Comparison of ENCODE assay signal across 9 cellular contexts in the genomic region with DNA sequence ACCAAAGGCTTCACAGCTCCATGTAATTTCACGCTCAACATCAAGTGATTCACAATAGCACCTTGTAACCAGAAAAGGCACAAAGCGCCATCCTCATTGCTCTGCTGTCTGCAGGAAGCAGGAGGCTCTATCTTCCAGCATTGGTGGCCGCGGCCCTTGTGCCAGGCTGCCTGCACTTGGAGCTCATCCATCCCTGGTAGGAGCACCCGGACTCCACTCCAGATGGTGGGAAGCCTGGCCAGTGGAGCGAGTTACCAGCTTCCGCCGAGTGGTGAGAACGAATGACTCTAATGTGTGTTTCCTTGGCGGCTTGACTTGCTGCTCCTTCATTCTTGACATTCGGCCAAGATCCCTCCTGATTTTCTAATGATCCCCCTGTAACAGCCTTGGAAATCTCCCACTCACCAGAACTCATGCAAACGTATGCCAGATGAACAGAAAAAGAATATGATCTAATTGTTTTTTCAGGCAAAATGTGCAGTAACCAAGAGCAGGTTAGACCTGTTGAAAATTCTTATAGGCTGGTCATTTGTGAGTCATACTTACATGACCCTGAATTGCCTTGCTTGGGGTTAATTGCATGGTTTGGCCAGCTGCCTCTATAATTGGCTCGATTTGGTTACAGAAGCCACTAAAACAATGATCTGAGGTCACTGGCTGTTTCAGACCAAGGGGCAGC.
DNase-seq lines count a peak whose midpoint lies in the region; ATAC-seq and TF ChIP-seq lines count a peak whose summit lies in the region.
"Had no signal": no experiment of that assay in that cellular context is flagged by ENCODE, and none has a peak within 500 bp of the region (broad histone marks: within the 10 kb centered on the region; RNA-seq: fewer than 3 reads in every experiment).

No MANE protein-coding gene starts in this region.

- no peak for ATAC-seq in GM19395 (IDR thresholded peaks at IDR 0.05; ENCODE audit: unreplicated experiment)

- peaks cover 0 to 7% of the 10 kb centered on the region in 2 donors for H3K27me3 Mint-ChIP-seq in CD8-positive, alpha-beta memory T cell
- peaks cover 5% of the 10 kb centered on the region for H3K27me3 Mint-ChIP-seq in nephron (ENCODE audit: low read depth)
- peaks cover 10% of the 10 kb centered on the region for H3K27me3 Mint-ChIP-seq in activated T-cell treated with anti-CD3 and anti-CD28 coated beads, Interleukin-2, amount 50 U/mL, for 24 hours

- no peak overlapping the region for H3K4me3 ChIP-seq in CD8-positive, alpha-beta memory T cell (ENCODE audit: low read length)
- no peak overlapping the region for H3K4me3 ChIP-seq in choroid plexus epithelial cell (ENCODE audit: low read depth, low read length)

- H3K27ac ChIP-seq in CD8-positive, alpha-beta memory T cell (ENCODE audit: low read depth, low read length), result no peak overlapping the region

- H3K4me3 Mint-ChIP-seq in CD8-positive, alpha-beta memory T cell, result peak overlapping the region in 6 of 7 donors; percentile 34 to 77 (median 66)
- H3K4me3 Mint-ChIP-seq in nephron, result no peak overlapping the region
- H3K4me3 Mint-ChIP-seq in activated T-cell treated with anti-CD3 and anti-CD28 coated beads, Interleukin-2, amount 50 U/mL, for 24 hours, result no peak overlapping the region

- no peak for DNase-seq in CD8-positive, alpha-beta memory T cell
- peak; percentile 21 for DNase-seq in NCI-H2196 (lab: John Stamatoyannopoulos, UW; ENCODE audit: unreplicated experiment)
- DNase-seq in choroid plexus epithelial cell (ENCODE audit: low read depth), result peak; percentile 78
- no peak for DNase-seq in AML-193 (lab: John Stamatoyannopoulos, UW)
- no peak for DNase-seq in activated T-cell treated with anti-CD3 and anti-CD28 coated beads, Interleukin-2, amount 50 U/mL, for 24 hours
- DNase-seq in DMS153 treated with DMSO at 0.1 percent for 48 hours (lab: John Stamatoyannopoulos, UW; ENCODE audit: unreplicated experiment), result no peak
- DNase-seq: NCI-H187 treated with DMSO at 0.1 percent for 48 hours had no signal

- no peaks in the 10 kb centered on the region for H3K36me3 Mint-ChIP-seq in CD8-positive, alpha-beta memory T cell
- no peaks in the 10 kb centered on the region for H3K36me3 Mint-ChIP-seq in nephron (ENCODE audit: low read depth)
- no peaks in the 10 kb centered on the region for H3K36me3 Mint-ChIP-seq in activated T-cell treated with anti-CD3 and anti-CD28 coated beads, Interleukin-2, amount 50 U/mL, for 24 hours (ENCODE audit: low read depth)

- no peaks in the 10 kb centered on the region for H3K9me3 ChIP-seq in CD8-positive, alpha-beta memory T cell (ENCODE audit: low read length)

- no peaks in the 10 kb centered on the region for H3K36me3 ChIP-seq in CD8-positive, alpha-beta memory T cell (ENCODE audit: insufficient read depth, low read length)

- H3K27me3 ChIP-seq in CD8-positive, alpha-beta memory T cell (ENCODE audit: insufficient read depth, low read length, poor library complexity, severe bottlenecking), result no peaks in the 10 kb centered on the region

- CTCF ChIA-PET in CD8-positive, alpha-beta memory T cell (lab: Charles Lee), result no interaction called here

- H3K4me1 ChIP-seq in CD8-positive, alpha-beta memory T cell (ENCODE audit: insufficient read depth, low read length), result peaks cover 8% of the 10 kb centered on the region

- peak overlapping the region in 7 of 8 donors; percentile 13 to 78 (median 48) for H3K27ac Mint-ChIP-seq in CD8-positive, alpha-beta memory T cell
- H3K27ac Mint-ChIP-seq in nephron, result peak overlapping the region in 2 of 3 experiments; percentile 1 to 11
- H3K27ac Mint-ChIP-seq in activated T-cell treated with anti-CD3 and anti-CD28 coated beads, Interleukin-2, amount 50 U/mL, for 24 hours, result no peak overlapping the region

- peaks cover 22 to 32% (median 31%) of the 10 kb centered on the region in 3 donors for H3K4me1 Mint-ChIP-seq in CD8-positive, alpha-beta memory T cell
- peaks cover 49% of the 10 kb centered on the region for H3K4me1 Mint-ChIP-seq in nephron
- peaks cover 7% of the 10 kb centered on the region for H3K4me1 Mint-ChIP-seq in activated T-cell treated with anti-CD3 and anti-CD28 coated beads, Interleukin-2, amount 50 U/mL, for 24 hours (ENCODE audit: low read depth)

- TF ChIP-seq CTCF in choroid plexus epithelial cell (conservative IDR thresholded peaks at IDR 0.05; ENCODE audit: low read depth, low read length) (no peak), nephron (IDR thresholded peaks at IDR 0.05; ENCODE audit: unreplicated experiment in 3 of 3) (no peak)

- POLR2A ChIA-PET in CD8-positive, alpha-beta memory T cell (lab: Charles Lee), result no interaction called here

- H3K9me3 Mint-ChIP-seq in CD8-positive, alpha-beta memory T cell, result no peaks in the 10 kb centered on the region
- H3K9me3 Mint-ChIP-seq in nephron, result no peaks in the 10 kb centered on the region
- no peaks in the 10 kb centered on the region for H3K9me3 Mint-ChIP-seq in activated T-cell treated with anti-CD3 and anti-CD28 coated beads, Interleukin-2, amount 50 U/mL, for 24 hours

Comparison
In these comparisons a context has a peak if more than half of its experiments do, and no peak if none do; other contexts are left out.
1. DNase-seq: peak in NCI-H2196 (single experiment) and choroid plexus epithelial cell (single experiment); none in CD8-positive, alpha-beta memory T cell (0 of 5), AML-193 (0 of 2), activated T-cell treated with anti-CD3 and anti-CD28 coated beads, Interleukin-2, amount 50 U/mL, for 24 hours (single experiment) and DMS153 treated with DMSO at 0.1 percent for 48 hours (single experiment).
2. H3K4me3 Mint-ChIP-seq: peak in CD8-positive, alpha-beta memory T cell (6 of 7); none in nephron (0 of 3) and activated T-cell treated with anti-CD3 and anti-CD28 coated beads, Interleukin-2, amount 50 U/mL, for 24 hours (single experiment).